In genomic region chr3:117763561-117763960, GRCh38 we compare ENCODE assay signal across 17 cellular contexts.
"Had no signal": no experiment of that assay in that cellular context is flagged by ENCODE, and none has a peak within 500 bp of the region (broad histone marks: within the 10 kb centered on the region; RNA-seq: fewer than 3 reads in every experiment).

No MANE protein-coding gene starts in this region.

- H3K4me3 Mint-ChIP-seq: endodermal cell, memory B cell, nephron progenitor cell had no signal

- H3K4me3 ChIP-seq: colonic mucosa, gastrocnemius medialis, heart right ventricle, left lung, lower lobe of right lung, psoas muscle, right lobe of liver, stomach had no signal

- ATAC-seq: gastrocnemius medialis, heart right ventricle, left lung, lower lobe of right lung, psoas muscle, right lobe of liver had no signal

- H3K36me3 ChIP-seq: colonic mucosa, gastrocnemius medialis, heart right ventricle, left lung, lower lobe of right lung, neutrophil, right lobe of liver, stomach had no signal

- H3K4me1 ChIP-seq: colonic mucosa, gastrocnemius medialis, heart right ventricle, left lung, lower lobe of right lung, psoas muscle, right lobe of liver, stomach had no signal

- H3K27me3 Mint-ChIP-seq: memory B cell, naive B cell had no signal

- H3K27ac ChIP-seq: colonic mucosa, gastrocnemius medialis, heart right ventricle, left lung, lower lobe of right lung, neutrophil, psoas muscle, right lobe of liver, stomach had no signal

- DNase-seq: colonic mucosa; effector CD4-positive, alpha-beta T cell; endodermal cell; gastrocnemius medialis; heart right ventricle; left lung; lower lobe of right lung; naive B cell; nephron progenitor cell; psoas muscle; retina; right lobe of liver; stimulated activated naive CD4-positive, alpha-beta T cell; stomach; trophoblast cell had no signal

- H3K9me3 ChIP-seq: colonic mucosa, gastrocnemius medialis, heart right ventricle, left lung, lower lobe of right lung, neutrophil, psoas muscle, right lobe of liver, stomach had no signal

- H3K4me1 Mint-ChIP-seq: memory B cell, naive B cell had no signal

- H3K27ac Mint-ChIP-seq: endodermal cell, memory B cell, naive B cell had no signal

- H3K9me3 Mint-ChIP-seq: endodermal cell, nephron progenitor cell had no signal

- H3K36me3 Mint-ChIP-seq: memory B cell, naive B cell had no signal

- H3K27me3 ChIP-seq: colonic mucosa, gastrocnemius medialis, left lung, neutrophil, right lobe of liver, stomach had no signal
